ENCODE assay signal across 12 cellular contexts in the genomic region with DNA sequence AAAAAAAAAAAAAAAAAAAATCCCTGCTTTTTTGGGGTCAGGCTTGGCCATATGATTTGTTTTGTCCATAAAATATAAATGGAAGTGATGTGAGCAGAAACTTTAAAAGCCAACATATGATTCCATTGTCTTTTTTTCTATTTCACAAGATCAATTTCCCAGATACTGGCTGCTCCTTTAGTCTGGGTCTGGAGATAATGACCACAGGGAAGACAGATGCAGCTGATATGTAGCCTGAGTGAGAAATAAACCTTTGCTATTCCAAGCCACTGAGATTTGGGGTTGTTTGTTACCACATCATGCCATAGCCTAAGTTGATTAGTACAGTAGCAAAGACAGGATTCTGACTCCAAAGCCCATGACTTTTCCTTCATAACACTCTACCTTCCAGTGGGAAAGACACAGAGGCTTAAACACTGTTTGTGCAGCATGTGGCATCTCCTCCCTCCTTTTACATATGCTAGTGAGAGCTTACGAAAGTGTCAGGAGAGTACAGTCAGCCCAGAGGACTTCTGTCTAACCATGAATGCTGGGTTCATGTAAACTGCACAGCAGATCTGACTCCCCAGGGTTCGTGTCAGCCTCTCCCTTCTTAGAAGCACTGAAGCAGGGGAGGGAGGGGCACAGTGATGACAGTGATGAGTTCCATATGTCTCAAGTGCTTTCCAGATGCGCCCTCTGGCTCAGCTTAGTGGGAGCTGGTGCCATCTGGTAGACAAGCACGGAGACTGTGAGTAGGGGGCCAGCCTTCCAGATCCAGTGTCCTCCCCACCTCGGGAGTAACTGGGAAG. TPM values are rescaled to one million over a fixed set of nuclear protein-coding genes. Genes with fewer than 3 reads are reported as not detected.
DNase-seq lines count a peak whose midpoint lies in the region; ATAC-seq and TF ChIP-seq lines count a peak whose summit lies in the region.
"Had no signal": no experiment of that assay in that cellular context is flagged by ENCODE, and none has a peak within 500 bp of the region (broad histone marks: within the 10 kb centered on the region; RNA-seq: fewer than 3 reads in every experiment).

No MANE protein-coding gene starts in this region.

- H3K4me2 ChIP-seq in mesendoderm (ENCODE audit: low read length), result no peak overlapping the region

- POLR2A ChIA-PET in AG04450 (lab: Yijun Ruan, JAX), result interaction anchor here (0.7 to 1.6 kb wide), 5 partner anchors 19 to 209 kb away, joined by 3 to 11 read pairs (median 8); no protein-coding TSS in a partner anchor
- POLR2A ChIA-PET in HEK293T (lab: Yijun Ruan, JAX), result no interaction called here

- no peak overlapping the region for H4K8ac ChIP-seq in mesendoderm (ENCODE audit: low read depth, low read length)

- no peak overlapping the region for H3K18ac ChIP-seq in mesendoderm (ENCODE audit: low read length)

- no CpG with 5 or more reads among the region's 5 CpGs for WGBS in mesendoderm (ENCODE audit: extremely low coverage, insufficient coverage, low lambda C conversion rate)

- H3K36me3 ChIP-seq in MG63 (no peaks in the 10 kb centered on the region), mesendoderm (ENCODE audit: control insufficient read depth, insufficient read depth, low read length) (no peaks in the 10 kb centered on the region)

- H2BK5ac ChIP-seq in mesendoderm (ENCODE audit: low read length), result no peak overlapping the region

- peak overlapping the region; percentile 6 for H3K56ac ChIP-seq in mesendoderm (ENCODE audit: low read length)

- H3K9me3 ChIP-seq in AG04450 (ENCODE audit: control insufficient read depth, insufficient read depth, low read length) (peaks cover 9% of the 10 kb centered on the region), MG63 (peaks cover 8% of the 10 kb centered on the region)

- DNase-seq in AG04450 (ENCODE audit: low read depth, low spot score), result peak; percentile 98
- peak; percentile 79 for DNase-seq in MG63
- DNase-seq in choroid plexus epithelial cell (ENCODE audit: low read depth), result peak; percentile 92
- peak; percentile 50 for DNase-seq in mesendoderm
- DNase-seq in activated CD8-positive, alpha-beta memory T cell treated with anti-CD3 and anti-CD28 coated beads, Interleukin-2, amount 50 U/mL, for 48 hours, result no peak
- DNase-seq in HEK293T (ENCODE audit: extremely low spot score), result no peak
- no peak for DNase-seq in glomerular visceral epithelial cell (ENCODE audit: extremely low spot score)
- DNase-seq: aorta had no signal

- peaks cover 2% of the 10 kb centered on the region for H3K4me1 ChIP-seq in mesendoderm (ENCODE audit: control insufficient read depth, low read depth, low read length)

- TF ChIP-seq CTCF in AG04450 (IDR thresholded peaks at IDR 0.05; ENCODE audit: low read depth, low read length) (no peak), choroid plexus epithelial cell (conservative IDR thresholded peaks at IDR 0.05; ENCODE audit: low read depth, low read length) (peak; percentile 21)

- H3K4me3 ChIP-seq in AG04450 (ENCODE audit: low read depth, low read length) (no peak overlapping the region), MG63 (no peak overlapping the region), choroid plexus epithelial cell (ENCODE audit: low read depth, low read length) (no peak overlapping the region), mesendoderm (ENCODE audit: low read length) (no peak overlapping the region)

- H4K5ac ChIP-seq in mesendoderm (ENCODE audit: low read length), result no peak overlapping the region

- no peak overlapping the region for H3K23ac ChIP-seq in mesendoderm (ENCODE audit: low read length)

- no peak overlapping the region for H3K9ac ChIP-seq in mesendoderm (ENCODE audit: low read length)

- H3K27me3 ChIP-seq in AG04450 (ENCODE audit: control insufficient read depth, insufficient read depth, low read length) (no peaks in the 10 kb centered on the region), MG63 (no peaks in the 10 kb centered on the region), mesendoderm (ENCODE audit: insufficient read depth, low read length, poor library complexity) (no peaks in the 10 kb centered on the region)

- H2BK15ac ChIP-seq in mesendoderm (replicated peaks; ENCODE audit: low read depth), result no peak overlapping the region

- H3K27ac ChIP-seq in AG04450 (ENCODE audit: low read depth, low read length) (peak overlapping the region; percentile 86), mesendoderm (ENCODE audit: low read depth, low read length) (no peak overlapping the region)
- H3K27ac ChIP-seq: VCaP had no signal

- no peaks in the 10 kb centered on the region for H3K79me1 ChIP-seq in mesendoderm (ENCODE audit: low read length)

- ATAC-seq in GM21786 (IDR thresholded peaks at IDR 0.05; ENCODE audit: unreplicated experiment), result no peak

- H2AK5ac ChIP-seq in mesendoderm (ENCODE audit: low read length), result no peak overlapping the region

- H3K79me2 ChIP-seq in mesendoderm (ENCODE audit: control insufficient read depth, insufficient read depth, low read length), result no peaks in the 10 kb centered on the region

- H2BK120ac ChIP-seq in mesendoderm (ENCODE audit: low read depth, low read length), result no peak overlapping the region

- CTCF ChIA-PET in AG04450 (lab: Charles Lee) (interaction anchor here (0.8 to 2.1 kb wide), 7 partner anchors 8 to 209 kb away, joined by 3 to 11 read pairs (median 3); no protein-coding TSS in a partner anchor), HEK293T (lab: Yijun Ruan, JAX) (no interaction called here)

- no peak overlapping the region for H3K4ac ChIP-seq in mesendoderm (ENCODE audit: low read depth, low read length)

TF ChIP-seq in HEK293T, 16 proteins besides CTCF, POLR2A, EP300 and RAD21:
- TF ChIP-seq LEF1 (IDR thresholded peaks at IDR 0.05; ENCODE audit: borderline replicate concordance) (no peak), PKNOX1 (IDR thresholded peaks at IDR 0.05) (no peak), FOXM1 (IDR thresholded peaks at IDR 0.05; ENCODE audit: borderline replicate concordance) (no peak), ARNT (IDR thresholded peaks at IDR 0.05) (no peak), ZNF384 (IDR thresholded peaks at IDR 0.05) (no peak), FOXK2 (IDR thresholded peaks at IDR 0.05) (no peak), HDGF (IDR thresholded peaks at IDR 0.05; ENCODE audit: borderline replicate concordance) (no peak), BHLHE40 (IDR thresholded peaks at IDR 0.05; ENCODE audit: borderline replicate concordance) (no peak), NFRKB (IDR thresholded peaks at IDR 0.05) (no peak), CTBP1 (IDR thresholded peaks at IDR 0.05; ENCODE audit: borderline replicate concordance) (no peak), SP1 (IDR thresholded peaks at IDR 0.05) (no peak), SUZ12 (IDR thresholded peaks at IDR 0.05) (no peak), ELF4 (IDR thresholded peaks at IDR 0.05) (no peak), L3MBTL2 (conservative IDR thresholded peaks at IDR 0.05) (no peak), TARDBP (IDR thresholded peaks at IDR 0.05) (no peak), FOXA1 (IDR thresholded peaks at IDR 0.05) (no peak)

RNA-seq across cellular contexts. Expression of gene SLC7A14, which starts 36.7 kb away (rescaled TPM):
- 2.3 TPM in 2 replicates for polyA plus RNA-seq in AG04450 (2011; rRNA removed)
- 3.3 and 5.0 TPM in 2 replicates for polyA minus RNA-seq in AG04450 (2011; rRNA and poly(A)+ RNA removed)
- not detected in 2 replicates for total RNA-seq in MG63 (2014; rRNA removed; shearing (Covaris generic); ENCODE audit: low replicate concordance)
- 4.8 TPM for polyA plus RNA-seq in mesendoderm (2013, experiment 1 of 2)
- 4.5 TPM for polyA plus RNA-seq in mesendoderm (2013, experiment 2 of 2)
- total RNA-seq: aorta, NCI-H460 had no signal
- polyA plus RNA-seq: aorta, CD14-positive monocyte had no signal

Comparison
In these comparisons a context has a peak if more than half of its experiments do, and no peak if none do; other contexts are left out.
1. DNase-seq: peak in AG04450 (single experiment), MG63 (single experiment), choroid plexus epithelial cell (single experiment) and mesendoderm (single experiment); none in activated CD8-positive, alpha-beta memory T cell treated with anti-CD3 and anti-CD28 coated beads, Interleukin-2, amount 50 U/mL, for 48 hours (single experiment), HEK293T (single experiment) and glomerular visceral epithelial cell (single experiment).